ENCODE assay signal across 13 cellular contexts in the genomic region with DNA sequence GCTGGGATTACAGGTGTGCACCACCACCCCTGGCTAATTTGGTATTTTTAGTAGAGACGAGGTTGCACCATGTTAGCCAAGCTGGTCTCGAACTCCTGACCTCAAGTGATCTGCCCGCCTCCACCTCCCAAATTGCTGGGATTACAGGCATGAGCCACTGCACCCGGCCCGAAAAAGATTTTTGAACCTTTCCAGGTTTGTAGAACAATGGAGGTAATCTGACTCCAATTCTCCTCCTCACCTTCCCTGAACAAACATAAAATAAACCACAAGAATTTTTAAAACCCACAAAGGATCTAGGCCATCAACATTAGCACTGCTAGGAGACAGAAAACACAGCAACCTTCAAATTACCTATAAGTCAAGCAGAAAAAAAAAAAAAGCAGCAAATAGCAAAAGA. TPM values are rescaled to one million over a fixed set of nuclear protein-coding genes. Genes with fewer than 3 reads are reported as not detected.
DNase-seq lines count a peak whose midpoint lies in the region; ATAC-seq, FAIRE-seq and TF ChIP-seq lines count a peak whose summit lies in the region.
"Had no signal": no experiment of that assay in that cellular context is flagged by ENCODE, and none has a peak within 500 bp of the region (broad histone marks: within the 10 kb centered on the region; RNA-seq: fewer than 3 reads in every experiment).

No MANE protein-coding gene starts in this region.

- H3K9me3 Mint-ChIP-seq in nephron = no peaks in the 10 kb centered on the region
- H3K9me3 Mint-ChIP-seq in CD8-positive, alpha-beta memory T cell = no peaks in the 10 kb centered on the region
- H3K9me3 Mint-ChIP-seq: CD4-positive, alpha-beta T cell; memory B cell had no signal

- WGBS in K562 (ENCODE audit: insufficient coverage, low coverage, missing lambda C conversion rate) = 66% methylated on average over 5 of the region's 5 CpGs

- no peak overlapping the region for H3K27ac ChIP-seq in K562 (ENCODE audit: extremely low read depth, low read depth, low read length)
- no peak overlapping the region for H3K27ac ChIP-seq in CD8-positive, alpha-beta memory T cell (ENCODE audit: low read depth, low read length)
- no peak overlapping the region for H3K27ac ChIP-seq in vagina
- H3K27ac ChIP-seq: cardiac muscle cell, sigmoid colon had no signal

- peak overlapping the region; percentile 19; the same call in 1 of the 2 replicates for H2AFZ ChIP-seq in K562 (ENCODE audit: low read depth, low read length)

- no peaks in the 10 kb centered on the region for H3K9me3 ChIP-seq in K562 (replicated peaks; ENCODE audit: control insufficient read depth, insufficient read depth, low read depth, low read length)
- H3K9me3 ChIP-seq in CD8-positive, alpha-beta memory T cell (ENCODE audit: low read length) = no peaks in the 10 kb centered on the region
- H3K9me3 ChIP-seq in vagina = no peaks in the 10 kb centered on the region
- H3K9me3 ChIP-seq: sigmoid colon had no signal

- in situ Hi-C loops in K562 (cut with MboI) = no loop called here

- peaks cover 4% of the 10 kb centered on the region for H3K36me3 Mint-ChIP-seq in nephron (ENCODE audit: low read depth)
- peaks cover 0 to 18% (median 2%) of the 10 kb centered on the region in 3 donors for H3K36me3 Mint-ChIP-seq in CD8-positive, alpha-beta memory T cell

- no peaks in the 10 kb centered on the region for H3K27me3 Mint-ChIP-seq in nephron (ENCODE audit: low read depth)
- H3K27me3 Mint-ChIP-seq in CD8-positive, alpha-beta memory T cell = no peaks in the 10 kb centered on the region
- H3K27me3 Mint-ChIP-seq: CD4-positive, alpha-beta T cell; memory B cell had no signal

- no peak for TF ChIP-seq POLR2A in K562 (conservative IDR thresholded peaks at IDR 0.05)
- TF ChIP-seq POLR2A in vagina (IDR thresholded peaks at IDR 0.05) = no peak
- TF ChIP-seq POLR2A in GM12892 (IDR thresholded peaks at IDR 0.05; ENCODE audit: low read depth, low read length) = no peak

- TF ChIP-seq CTCF in K562 (IDR thresholded peaks at IDR 0.05 in 2 of 3, conservative IDR thresholded peaks at IDR 0.05 in 1 of 3; ENCODE audit: insufficient read depth in 2 of 3, low read depth in 1 of 3, low read length in 3 of 3) (no peak), nephron (IDR thresholded peaks at IDR 0.05; ENCODE audit: unreplicated experiment in 3 of 3) (no peak), vagina (IDR thresholded peaks at IDR 0.05) (no peak)

- BruUV-seq in K562 (replicated peaks; lab: Mats Ljungman, UMichigan) = no TSS peak

- H3K4me1 ChIP-seq in K562 (replicated peaks in 1 of 2; ENCODE audit: control insufficient read depth in 2 of 2, insufficient read depth in 2 of 2, low read length in 2 of 2) (no peaks in the 10 kb centered on the region), vagina (peaks cover 10% of the 10 kb centered on the region)
- no peaks in the 10 kb centered on the region for H3K4me1 ChIP-seq in CD8-positive, alpha-beta memory T cell (ENCODE audit: insufficient read depth, low read length)

- H3K4me3 Mint-ChIP-seq in nephron = peak overlapping the region in 1 of 3 experiments; percentile 17
- no peak overlapping the region for H3K4me3 Mint-ChIP-seq in CD8-positive, alpha-beta memory T cell
- H3K4me3 Mint-ChIP-seq: CD4-positive, alpha-beta T cell; memory B cell had no signal

- no peaks in the 10 kb centered on the region for H4K20me1 ChIP-seq in K562 (replicated peaks; ENCODE audit: control insufficient read depth, insufficient read depth, low read length)

- H3K9ac ChIP-seq in K562 (ENCODE audit: insufficient read depth in 1 of 2, low read depth in 2 of 2, low read length in 2 of 2) = no peak overlapping the region

- H3K79me2 ChIP-seq in K562 (ENCODE audit: control insufficient read depth, insufficient read depth, low read length) = no peaks in the 10 kb centered on the region

- DNase-seq in H4 (ENCODE audit: low spot score) (peak; percentile 23), NCI-H187 treated with DMSO at 0.1 percent for 48 hours (lab: John Stamatoyannopoulos, UW) (peak; percentile 45), K562 (ENCODE audit: extremely low read depth in 1 of 4, low spot score in 3 of 4) (no peak), vagina (ENCODE audit: extremely low spot score in 2 of 2) (no peak), GM12892 (ENCODE audit: insufficient read length) (no peak), iPS-NIHi11 (ENCODE audit: low spot score) (no peak)
- no peak for DNase-seq in CD8-positive, alpha-beta memory T cell
- DNase-seq: CD4-positive, alpha-beta T cell; sigmoid colon had no signal

- H3K36me3 ChIP-seq in K562 (ENCODE audit: control insufficient read depth, insufficient read depth, low read length) (no peaks in the 10 kb centered on the region), vagina (no peaks in the 10 kb centered on the region)
- no peaks in the 10 kb centered on the region for H3K36me3 ChIP-seq in CD8-positive, alpha-beta memory T cell (ENCODE audit: insufficient read depth, low read length)
- H3K36me3 ChIP-seq: cardiac muscle cell, sigmoid colon had no signal

- TF ChIP-seq RAD21 in K562 (CRISPR knock-in tag; conservative IDR thresholded peaks at IDR 0.05 in 1 of 2, IDR thresholded peaks at IDR 0.05 in 1 of 2) = no peak

- no peak for ATAC-seq in K562

- H3K4me2 ChIP-seq in K562 (ENCODE audit: insufficient read depth, low read length) = no peak overlapping the region

- no peaks in the 10 kb centered on the region for H3K27me3 ChIP-seq in K562 (ENCODE audit: control insufficient read depth in 2 of 2, insufficient read depth in 2 of 2, low read length in 2 of 2)
- H3K27me3 ChIP-seq in CD8-positive, alpha-beta memory T cell (ENCODE audit: insufficient read depth, low read length, poor library complexity, severe bottlenecking) = no peaks in the 10 kb centered on the region
- H3K27me3 ChIP-seq in vagina = no peaks in the 10 kb centered on the region
- H3K27me3 ChIP-seq: cardiac muscle cell, sigmoid colon had no signal

- no peak overlapping the region for H3K4me3 ChIP-seq in K562
- no peak overlapping the region for H3K4me3 ChIP-seq in CD8-positive, alpha-beta memory T cell (ENCODE audit: low read length)
- no peak overlapping the region for H3K4me3 ChIP-seq in vagina
- H3K4me3 ChIP-seq: cardiac muscle cell, sigmoid colon had no signal

- H3K4me1 Mint-ChIP-seq in nephron = peaks cover 15% of the 10 kb centered on the region
- peaks cover 11 to 19% (median 17%) of the 10 kb centered on the region in 3 donors for H3K4me1 Mint-ChIP-seq in CD8-positive, alpha-beta memory T cell

- FAIRE-seq in K562 (lab: Jason Lieb, UNC) (no peak), GM12892 (lab: Jason Lieb, UNC) (no peak)
- FAIRE-seq: GM12891 had no signal

- POLR2A ChIA-PET in K562 (lab: Yijun Ruan, JAX) = no interaction called here
- POLR2A ChIA-PET in CD8-positive, alpha-beta memory T cell (lab: Charles Lee) = no interaction called here

- TF ChIP-seq EP300 in K562 (IDR thresholded peaks at IDR 0.05; ENCODE audit: low read length) = no peak

- CTCF ChIA-PET in K562 (lab: Yijun Ruan, JAX; ENCODE audit: low intra/inter-chr PET ratio) = no interaction called here
- CTCF ChIA-PET in CD8-positive, alpha-beta memory T cell (lab: Charles Lee) = no interaction called here

- H3K27ac Mint-ChIP-seq in nephron = peak overlapping the region; percentile 29 to 76 (median 46)
- H3K27ac Mint-ChIP-seq in CD8-positive, alpha-beta memory T cell = no peak overlapping the region
- H3K27ac Mint-ChIP-seq: CD4-positive, alpha-beta T cell; memory B cell had no signal

- no peaks in the 10 kb centered on the region for H3K9me1 ChIP-seq in K562 (ENCODE audit: control insufficient read depth, insufficient read depth, low read length)

- intact Hi-C loops in K562 (cut with micrococcal nuclease) (no loop called here), vagina (cut with DNase I) (no loop called here)

TF ChIP-seq in K562, 482 proteins besides CTCF, POLR2A, EP300 and RAD21 (continues in another document):
- no peak for TF ChIP-seq MXI1 (IDR thresholded peaks at IDR 0.05; ENCODE audit: low read depth, low read length)

RNA-seq across cellular contexts. Expression of a gene that starts 32.3 kb away (rescaled TPM):
- total RNA-seq in H4 (2014; rRNA removed; shearing (Covaris generic)) = 66.5 and 71.4 TPM in 2 replicates
- 61.9 and 200 TPM in 2 replicates for total RNA-seq in K562 (2011; cell fraction: chromatin; rRNA removed; ENCODE audit: low replicate concordance)
- total RNA-seq in K562 (2011; cell fraction: nucleolus; rRNA removed) = 25.8 and 27.7 TPM in 2 replicates
- 45.5 and 66.3 TPM in 2 replicates for total RNA-seq in K562 (2011; cell fraction: nucleoplasm; rRNA removed)
- total RNA-seq in K562 (2014; rRNA removed) (99.8 and 119 TPM in 2 replicates), K562 (2014; rRNA removed; fragmentation: Illumina TruSeq; extraction: Trizol) (126 and 158 TPM in 2 replicates), K562 (2015; rRNA removed; fragmentation: Illumina TruSeq; extraction: Trizol) (98.5 and 109 TPM in 2 replicates), K562 (2021) (95.6 and 97.6 TPM in 2 replicates), vagina (24.8 TPM)
- polyA plus RNA-seq in K562 (2011; rRNA removed) (127 and 179 TPM in 2 replicates), K562 (2014; fragmentation: Illumina TruSeq; extraction: Trizol) (121 and 160 TPM in 2 replicates), K562 (2014; fragmentation: Nextera tagmentation; extraction: Ambion mirVana) (100 to 1,000 TPM; 132 to 166 TPM), K562 (2014; rRNA removed) (82.9 and 119 TPM in 2 replicates)
- polyA plus RNA-seq in K562 (2011; cell fraction: cytosol; rRNA removed) = 39.6 and 64.3 TPM in 2 replicates
- 38.0 and 64.1 TPM in 2 replicates for polyA plus RNA-seq in K562 (2011; cell fraction: nucleus; rRNA removed)
- polyA plus RNA-seq in K562 (2012) = 54.6 and 70.7 TPM in 2 replicates
- polyA minus RNA-seq in K562 (2011; rRNA and poly(A)+ RNA removed) = 73.8 and 88.9 TPM in 2 replicates
- polyA minus RNA-seq in K562 (2011; cell fraction: cytosol; rRNA and poly(A)+ RNA removed) = 17.8 and 27.1 TPM in 2 replicates
- polyA minus RNA-seq in K562 (2011; cell fraction: nucleus; rRNA and poly(A)+ RNA removed) = 19.3 and 30.1 TPM in 2 replicates
- total RNA-seq in CD8-positive, alpha-beta memory T cell = 10 to 100 TPM; 22.6 to 31.0 TPM
- polyA plus RNA-seq in CD8-positive, alpha-beta memory T cell = 38.3 TPM
- polyA plus RNA-seq in GM12892 (2012; ENCODE audit: missing spikeins) = 46.5 TPM

Comparison
In these comparisons a context has a peak if more than half of its experiments do, and no peak if none do; other contexts are left out.
1. DNase-seq: peak in H4 (single experiment) and NCI-H187 treated with DMSO at 0.1 percent for 48 hours (single experiment); none in K562 (0 of 4), CD8-positive, alpha-beta memory T cell (0 of 5), vagina (0 of 2), GM12892 (single experiment) and iPS-NIHi11 (single experiment).
2. H3K27ac Mint-ChIP-seq: peak in nephron (3 of 3); none in CD8-positive, alpha-beta memory T cell (0 of 8).